In the genomic region with DNA sequence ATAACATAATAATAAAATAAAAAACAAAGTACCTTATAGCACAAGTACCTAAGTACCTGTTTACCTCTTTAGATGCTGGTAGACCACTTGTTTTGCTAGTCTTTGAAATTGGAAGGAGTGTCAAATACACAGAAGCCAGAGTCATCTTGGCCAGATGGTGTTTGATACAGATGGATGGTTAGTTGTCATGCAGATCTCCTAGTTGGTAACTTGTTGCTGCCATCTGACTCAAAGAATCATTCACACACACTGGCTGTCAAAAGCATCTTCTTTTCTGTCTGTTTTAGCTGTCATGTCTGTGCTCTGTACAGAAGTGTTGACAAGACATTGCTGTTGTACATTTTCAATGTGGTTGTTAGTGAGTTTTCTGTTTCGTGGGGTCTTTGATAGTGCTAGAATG, we compare ENCODE assay signal across 11 cellular contexts. TPM values are rescaled to one million over a fixed set of nuclear protein-coding genes. Genes with fewer than 3 reads are reported as not detected.
DNase-seq lines count a peak whose midpoint lies in the region; ATAC-seq and TF ChIP-seq lines count a peak whose summit lies in the region.
"Had no signal": no experiment of that assay in that cellular context is flagged by ENCODE, and none has a peak within 500 bp of the region (broad histone marks: within the 10 kb centered on the region; RNA-seq: fewer than 3 reads in every experiment).

No MANE protein-coding gene starts in this region.

- H3K36me3 ChIP-seq in OCI-LY1 (ENCODE audit: insufficient read depth, low read length) (peaks cover 43% of the 10 kb centered on the region), mucosa of descending colon (ENCODE audit: low read depth) (no peaks in the 10 kb centered on the region)

- H3K4me3 ChIP-seq in OCI-LY1 (ENCODE audit: low read depth, low read length, poor library complexity, severe bottlenecking): no peak overlapping the region
- H3K4me3 ChIP-seq in mucosa of descending colon: no peak overlapping the region

- no peak for DNase-seq in activated T-cell treated with anti-CD3 and anti-CD28 coated beads, Interleukin-2, amount 50 U/mL, for 4 hours
- no peak for DNase-seq in activated T-cell treated with anti-CD3 and anti-CD28 coated beads, Interleukin-2, amount 50 U/mL, for 1 hour
- DNase-seq in stimulated activated naive B cell treated with anti-CD40 and anti-IgM and Interleukin-4, amounts not matched to agents 10 μg/mL and 1 μg/mL and 100 μg/mL, for 72 hours: no peak
- DNase-seq in NCI-H1436 treated with DMSO at 0.1 percent for 48 hours (lab: John Stamatoyannopoulos, UW) (no peak), mucosa of descending colon (no peak)
- DNase-seq in central memory CD4-positive, alpha-beta T cell: no peak
- DNase-seq: activated CD4-positive, alpha-beta T cell treated with anti-CD3 and anti-CD28 coated beads, Interleukin-2, amount 50 U/mL, for 4 hours; H7; mammary epithelial cell had no signal

- H3K27ac ChIP-seq in OCI-LY1 (ENCODE audit: low read depth, low read length, poor library complexity, severe bottlenecking): peak overlapping the region; percentile 47

- H4K20me1 ChIP-seq in OCI-LY1 (ENCODE audit: insufficient read depth, low read length): no peaks in the 10 kb centered on the region

- peaks cover 39% of the 10 kb centered on the region for H3K4me1 Mint-ChIP-seq in activated T-cell treated with anti-CD3 and anti-CD28 coated beads, Interleukin-2, amount 50 U/mL, for 4 hours (ENCODE audit: low read depth)
- H3K4me1 Mint-ChIP-seq in stimulated activated naive B cell treated with anti-CD40 and anti-IgM and Interleukin-4, amounts not matched to agents 10 μg/mL and 1 μg/mL and 100 μg/mL, for 72 hours: peaks cover 21 to 38% of the 10 kb centered on the region in 2 donors

- intact Hi-C loops in mucosa of descending colon (cut with DNase I, micrococcal nuclease): no loop called here

- TF ChIP-seq CTCF in OCI-LY1 (IDR thresholded peaks at IDR 0.05; ENCODE audit: low read length) (no peak), mucosa of descending colon (IDR thresholded peaks at IDR 0.05) (no peak)

- H3K9me3 Mint-ChIP-seq in activated T-cell treated with anti-CD3 and anti-CD28 coated beads, Interleukin-2, amount 50 U/mL, for 4 hours: no peaks in the 10 kb centered on the region
- peaks cover 2 to 4% of the 10 kb centered on the region in 2 donors for H3K9me3 Mint-ChIP-seq in stimulated activated naive B cell treated with anti-CD40 and anti-IgM and Interleukin-4, amounts not matched to agents 10 μg/mL and 1 μg/mL and 100 μg/mL, for 72 hours

- H3K4me3 Mint-ChIP-seq in activated T-cell treated with anti-CD3 and anti-CD28 coated beads, Interleukin-2, amount 50 U/mL, for 4 hours: peak overlapping the region; percentile 46
- H3K4me3 Mint-ChIP-seq in stimulated activated naive B cell treated with anti-CD40 and anti-IgM and Interleukin-4, amounts not matched to agents 10 μg/mL and 1 μg/mL and 100 μg/mL, for 72 hours: peak overlapping the region; percentile 12 to 18

- no peaks in the 10 kb centered on the region for H3K9me3 ChIP-seq in OCI-LY1 (ENCODE audit: low read length)
- no peaks in the 10 kb centered on the region for H3K9me3 ChIP-seq in mucosa of descending colon

- H3K4me2 ChIP-seq in OCI-LY1 (ENCODE audit: low read length): no peak overlapping the region

- peak overlapping the region; percentile 66 for H3K27ac Mint-ChIP-seq in stimulated activated naive B cell treated with anti-CD40 and anti-IgM and Interleukin-4, amounts not matched to agents 10 μg/mL and 1 μg/mL and 100 μg/mL, for 72 hours

- no peaks in the 10 kb centered on the region for H3K27me3 ChIP-seq in OCI-LY1 (ENCODE audit: insufficient read depth, low read length)

- no peaks in the 10 kb centered on the region; the same call in none of the 2 replicates for H3K79me2 ChIP-seq in OCI-LY1 (ENCODE audit: insufficient read depth, low read length)

- peak; percentile 70 to 83 for ATAC-seq in activated T-cell treated with anti-CD3 and anti-CD28 coated beads, Interleukin-2, amount 50 U/mL, for 4 hours
- ATAC-seq in HG02870 (IDR thresholded peaks at IDR 0.05; ENCODE audit: unreplicated experiment) (peak; percentile 80), mucosa of descending colon (no peak)
- ATAC-seq in stimulated activated naive B cell treated with anti-CD40 and anti-IgM and Interleukin-4, amounts not matched to agents 10 μg/mL and 1 μg/mL and 100 μg/mL, for 72 hours (replicated peaks): peak; percentile 87 to 90

- H3K4me1 ChIP-seq in OCI-LY1 (ENCODE audit: insufficient read depth, low read length, severe bottlenecking) (peaks cover 17% of the 10 kb centered on the region), mucosa of descending colon (ENCODE audit: low read depth) (no peaks in the 10 kb centered on the region)

- H3F3A ChIP-seq in OCI-LY1 (ENCODE audit: insufficient read depth, low read length): no peaks in the 10 kb centered on the region

- H2AFZ ChIP-seq in OCI-LY1 (ENCODE audit: low read length): no peak overlapping the region

- peaks cover 38% of the 10 kb centered on the region for H3K36me3 Mint-ChIP-seq in activated T-cell treated with anti-CD3 and anti-CD28 coated beads, Interleukin-2, amount 50 U/mL, for 4 hours (ENCODE audit: insufficient read depth)
- peaks cover 29 to 41% of the 10 kb centered on the region in 2 donors for H3K36me3 Mint-ChIP-seq in stimulated activated naive B cell treated with anti-CD40 and anti-IgM and Interleukin-4, amounts not matched to agents 10 μg/mL and 1 μg/mL and 100 μg/mL, for 72 hours

- no peak overlapping the region for H3K9ac ChIP-seq in OCI-LY1 (ENCODE audit: low read length)

- H3K9me2 ChIP-seq in OCI-LY1 (ENCODE audit: low read depth, low read length): no peaks in the 10 kb centered on the region

- no peaks in the 10 kb centered on the region for H3K27me3 Mint-ChIP-seq in activated T-cell treated with anti-CD3 and anti-CD28 coated beads, Interleukin-2, amount 50 U/mL, for 4 hours (ENCODE audit: low read depth)
- H3K27me3 Mint-ChIP-seq in stimulated activated naive B cell treated with anti-CD40 and anti-IgM and Interleukin-4, amounts not matched to agents 10 μg/mL and 1 μg/mL and 100 μg/mL, for 72 hours: no peaks in the 10 kb centered on the region

RNA-seq across cellular contexts. Expression of gene TANK, which starts 39.7 kb away (rescaled TPM):
- total RNA-seq in activated T-cell treated with anti-CD3 and anti-CD28 coated beads, Interleukin-2, amount 50 U/mL, for 4 hours: 10 to 100 TPM; 42.7 to 61.2 (median 61.1) TPM
- total RNA-seq in mucosa of descending colon: 10 to 100 TPM; 57.2 to 77.6 (median 57.2) TPM
